In the genomic region with DNA sequence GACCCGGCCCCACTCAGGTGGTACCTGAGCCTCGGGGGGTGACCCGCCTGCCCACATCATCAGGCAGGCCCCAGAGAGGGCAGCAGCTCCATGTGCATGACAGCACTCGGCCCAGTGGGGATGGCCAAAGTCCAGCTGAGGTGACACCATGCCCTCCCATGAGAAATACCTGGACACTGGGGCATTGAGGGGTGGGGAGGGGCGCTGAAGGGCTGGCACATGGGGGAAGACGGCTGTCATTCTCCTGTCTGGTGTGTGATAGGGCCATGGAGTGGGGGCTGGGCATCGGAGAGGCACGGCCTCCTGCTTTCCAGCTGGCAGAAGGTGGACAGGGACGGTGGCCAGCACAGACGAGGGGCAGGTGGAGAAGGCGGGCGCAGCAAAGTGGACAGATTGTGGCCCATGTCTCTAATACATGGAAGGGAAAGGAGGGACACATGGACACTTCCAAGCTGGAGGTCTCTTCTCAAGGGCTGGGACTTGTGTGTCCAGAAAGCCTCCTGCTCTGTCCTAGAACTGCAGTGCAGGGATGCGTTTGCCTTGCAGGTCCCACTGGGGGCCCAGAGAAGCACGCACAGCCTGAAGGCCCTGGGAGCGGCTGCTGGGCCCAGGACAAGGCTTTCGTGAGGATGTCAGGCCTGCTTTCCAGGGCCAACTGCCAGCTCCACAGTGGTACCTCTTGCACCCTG, we compare ENCODE assay signal across 10 cellular contexts.
"Had no signal": no experiment of that assay in that cellular context is flagged by ENCODE, and none has a peak within 500 bp of the region (broad histone marks: within the 10 kb centered on the region; RNA-seq: fewer than 3 reads in every experiment).

No MANE protein-coding gene starts in this region.

- H3K4me1 Mint-ChIP-seq: activated CD4-positive, alpha-beta T cell treated with anti-CD3 and anti-CD28 coated beads, Interleukin-2, amount 10 ng/mL, durations not matched to agents 7 days and 5 days; activated naive CD4-positive, alpha-beta T cell treated with anti-CD3 and anti-CD28 coated beads, Interleukin-2, amount 10 ng/mL, durations not matched to agents 7 days and 5 days; central memory CD8-positive, alpha-beta T cell had no signal

- H3K27me3 Mint-ChIP-seq: activated CD4-positive, alpha-beta T cell treated with anti-CD3 and anti-CD28 coated beads, Interleukin-2, amount 10 ng/mL, durations not matched to agents 7 days and 5 days; activated naive CD4-positive, alpha-beta T cell treated with anti-CD3 and anti-CD28 coated beads, Interleukin-2, amount 10 ng/mL, durations not matched to agents 7 days and 5 days; central memory CD8-positive, alpha-beta T cell had no signal

- H3K4me1 ChIP-seq: body of pancreas had no signal

- H3K27ac Mint-ChIP-seq: activated CD4-positive, alpha-beta T cell treated with anti-CD3 and anti-CD28 coated beads, Interleukin-2, amount 10 ng/mL, durations not matched to agents 7 days and 5 days; activated naive CD4-positive, alpha-beta T cell treated with anti-CD3 and anti-CD28 coated beads, Interleukin-2, amount 10 ng/mL, durations not matched to agents 7 days and 5 days; nephron; T-helper 1 cell treated with Interleukin-12 subunit alpha and Interleukin-12 subunit beta and Interleukin-4 antibody, amounts not matched to agents 30 μg/mL and 1 μg/mL, for 36 hours had no signal

- H3K36me3 ChIP-seq: tibial nerve had no signal

- H3K4me3 Mint-ChIP-seq: activated CD4-positive, alpha-beta T cell treated with anti-CD3 and anti-CD28 coated beads, Interleukin-2, amount 10 ng/mL, durations not matched to agents 7 days and 5 days; activated naive CD4-positive, alpha-beta T cell treated with anti-CD3 and anti-CD28 coated beads, Interleukin-2, amount 10 ng/mL, durations not matched to agents 7 days and 5 days; central memory CD8-positive, alpha-beta T cell; nephron; T-helper 1 cell treated with Interleukin-12 subunit alpha and Interleukin-12 subunit beta and Interleukin-4 antibody, amounts not matched to agents 30 μg/mL and 1 μg/mL, for 36 hours had no signal

- DNase-seq: activated CD4-positive, alpha-beta T cell treated with anti-CD3 and anti-CD28 coated beads, Interleukin-2, amount 10 ng/mL, durations not matched to agents 7 days and 5 days; activated naive CD4-positive, alpha-beta T cell treated with anti-CD3 and anti-CD28 coated beads, Interleukin-2, amount 10 ng/mL, durations not matched to agents 7 days and 5 days; body of pancreas; mesenchymal stem cell; SHP77; stimulated activated CD4-positive, alpha-beta T cell treated with anti-CD3 and anti-CD28 coated beads, Interleukin-4, amount 100 ng/mL, for 4 hours had no signal

- H3K36me3 Mint-ChIP-seq: activated naive CD4-positive, alpha-beta T cell treated with anti-CD3 and anti-CD28 coated beads, Interleukin-2, amount 10 ng/mL, durations not matched to agents 7 days and 5 days had no signal

- H3K4me3 ChIP-seq: body of pancreas, tibial nerve had no signal

- H3K9me3 ChIP-seq: body of pancreas, tibial nerve had no signal

- H3K27me3 ChIP-seq: body of pancreas, tibial nerve had no signal

- H3K9me3 Mint-ChIP-seq: activated CD4-positive, alpha-beta T cell treated with anti-CD3 and anti-CD28 coated beads, Interleukin-2, amount 10 ng/mL, durations not matched to agents 7 days and 5 days; central memory CD8-positive, alpha-beta T cell; nephron; T-helper 1 cell treated with Interleukin-12 subunit alpha and Interleukin-12 subunit beta and Interleukin-4 antibody, amounts not matched to agents 30 μg/mL and 1 μg/mL, for 36 hours had no signal

- H3K27ac ChIP-seq: body of pancreas, tibial nerve had no signal
